Comparison of ENCODE assay signal across 1 cellular context in the genomic region with DNA sequence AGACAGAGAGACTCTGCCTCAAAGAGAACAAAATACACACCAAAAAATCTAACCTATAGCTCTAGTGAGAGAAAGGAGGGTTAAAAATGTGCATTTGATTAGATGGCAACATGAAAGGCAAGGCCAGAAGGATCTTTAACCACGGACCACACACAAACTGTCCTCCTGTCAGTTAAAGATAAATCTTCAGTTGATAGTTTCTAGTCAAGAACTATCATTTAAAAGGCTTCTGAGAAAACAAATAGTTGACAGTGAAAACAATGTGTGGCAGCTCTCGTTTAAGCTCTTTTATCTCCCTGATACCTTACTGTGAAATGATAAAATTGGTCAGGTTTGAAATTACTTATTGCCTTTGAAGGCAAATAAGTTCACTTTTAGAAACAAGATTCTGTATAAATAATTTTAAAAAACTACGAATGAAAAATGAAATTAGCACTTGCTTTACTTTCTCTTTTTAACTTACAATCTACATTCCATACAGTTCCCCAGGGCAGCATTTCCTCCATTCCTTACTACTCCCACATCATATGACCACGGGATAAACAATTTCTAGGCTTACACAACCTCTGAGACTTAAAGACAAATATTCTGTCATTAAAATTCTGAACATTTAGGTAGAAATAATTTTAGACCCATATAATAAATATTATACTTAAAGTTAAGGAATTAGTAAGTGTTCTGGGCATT.
TF ChIP-seq lines count a peak whose summit lies in the region.

No MANE protein-coding gene starts in this region.

TF ChIP-seq in GM23338, 12 proteins besides CTCF, POLR2A, EP300 and RAD21 (continued from another document):
- TF ChIP-seq, protein P1, sequence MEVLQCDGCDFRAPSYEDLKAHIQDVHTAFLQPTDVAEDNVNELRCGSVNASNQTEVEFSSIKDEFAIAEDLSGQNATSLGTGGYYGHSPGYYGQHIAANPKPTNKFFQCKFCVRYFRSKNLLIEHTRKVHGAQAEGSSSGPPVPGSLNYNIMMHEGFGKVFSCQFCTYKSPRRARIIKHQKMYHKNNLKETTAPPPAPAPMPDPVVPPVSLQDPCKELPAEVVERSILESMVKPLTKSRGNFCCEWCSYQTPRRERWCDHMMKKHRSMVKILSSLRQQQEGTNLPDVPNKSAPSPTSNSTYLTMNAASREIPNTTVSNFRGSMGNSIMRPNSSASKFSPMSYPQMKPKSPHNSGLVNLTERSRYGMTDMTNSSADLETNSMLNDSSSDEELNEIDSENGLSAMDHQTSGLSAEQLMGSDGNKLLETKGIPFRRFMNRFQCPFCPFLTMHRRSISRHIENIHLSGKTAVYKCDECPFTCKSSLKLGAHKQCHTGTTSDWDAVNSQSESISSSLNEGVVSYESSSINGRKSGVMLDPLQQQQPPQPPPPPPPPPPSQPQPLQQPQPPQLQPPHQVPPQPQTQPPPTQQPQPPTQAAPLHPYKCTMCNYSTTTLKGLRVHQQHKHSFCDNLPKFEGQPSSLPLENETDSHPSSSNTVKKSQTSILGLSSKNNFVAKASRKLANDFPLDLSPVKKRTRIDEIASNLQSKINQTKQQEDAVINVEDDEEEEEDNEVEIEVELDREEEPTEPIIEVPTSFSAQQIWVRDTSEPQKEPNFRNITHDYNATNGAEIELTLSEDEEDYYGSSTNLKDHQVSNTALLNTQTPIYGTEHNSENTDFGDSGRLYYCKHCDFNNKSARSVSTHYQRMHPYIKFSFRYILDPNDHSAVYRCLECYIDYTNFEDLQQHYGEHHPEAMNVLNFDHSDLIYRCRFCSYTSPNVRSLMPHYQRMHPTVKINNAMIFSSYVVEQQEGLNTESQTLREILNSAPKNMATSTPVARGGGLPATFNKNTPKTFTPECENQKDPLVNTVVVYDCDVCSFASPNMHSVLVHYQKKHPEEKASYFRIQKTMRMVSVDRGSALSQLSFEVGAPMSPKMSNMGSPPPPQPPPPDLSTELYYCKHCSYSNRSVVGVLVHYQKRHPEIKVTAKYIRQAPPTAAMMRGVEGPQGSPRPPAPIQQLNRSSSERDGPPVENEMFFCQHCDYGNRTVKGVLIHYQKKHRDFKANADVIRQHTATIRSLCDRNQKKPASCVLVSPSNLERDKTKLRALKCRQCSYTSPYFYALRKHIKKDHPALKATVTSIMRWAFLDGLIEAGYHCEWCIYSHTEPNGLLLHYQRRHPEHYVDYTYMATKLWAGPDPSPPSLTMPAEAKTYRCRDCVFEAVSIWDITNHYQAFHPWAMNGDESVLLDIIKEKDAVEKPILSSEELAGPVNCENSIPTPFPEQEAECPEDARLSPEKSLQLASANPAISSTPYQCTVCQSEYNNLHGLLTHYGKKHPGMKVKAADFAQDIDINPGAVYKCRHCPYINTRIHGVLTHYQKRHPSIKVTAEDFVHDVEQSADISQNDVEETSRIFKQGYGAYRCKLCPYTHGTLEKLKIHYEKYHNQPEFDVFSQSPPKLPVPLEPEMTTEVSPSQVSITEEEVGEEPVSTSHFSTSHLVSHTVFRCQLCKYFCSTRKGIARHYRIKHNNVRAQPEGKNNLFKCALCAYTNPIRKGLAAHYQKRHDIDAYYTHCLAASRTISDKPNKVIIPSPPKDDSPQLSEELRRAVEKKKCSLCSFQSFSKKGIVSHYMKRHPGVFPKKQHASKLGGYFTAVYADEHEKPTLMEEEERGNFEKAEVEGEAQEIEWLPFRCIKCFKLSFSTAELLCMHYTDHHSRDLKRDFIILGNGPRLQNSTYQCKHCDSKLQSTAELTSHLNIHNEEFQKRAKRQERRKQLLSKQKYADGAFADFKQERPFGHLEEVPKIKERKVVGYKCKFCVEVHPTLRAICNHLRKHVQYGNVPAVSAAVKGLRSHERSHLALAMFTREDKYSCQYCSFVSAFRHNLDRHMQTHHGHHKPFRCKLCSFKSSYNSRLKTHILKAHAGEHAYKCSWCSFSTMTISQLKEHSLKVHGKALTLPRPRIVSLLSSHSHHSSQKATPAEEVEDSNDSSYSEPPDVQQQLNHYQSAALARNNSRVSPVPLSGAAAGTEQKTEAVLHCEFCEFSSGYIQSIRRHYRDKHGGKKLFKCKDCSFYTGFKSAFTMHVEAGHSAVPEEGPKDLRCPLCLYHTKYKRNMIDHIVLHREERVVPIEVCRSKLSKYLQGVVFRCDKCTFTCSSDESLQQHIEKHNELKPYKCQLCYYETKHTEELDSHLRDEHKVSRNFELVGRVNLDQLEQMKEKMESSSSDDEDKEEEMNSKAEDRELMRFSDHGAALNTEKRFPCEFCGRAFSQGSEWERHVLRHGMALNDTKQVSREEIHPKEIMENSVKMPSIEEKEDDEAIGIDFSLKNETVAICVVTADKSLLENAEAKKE (CRISPR knock-in tag; IDR thresholded peaks at IDR 0.05), result no peak
